1 cellular context compared by ENCODE assay signal in genomic region chr10:70551971-70552422, GRCh38.
TF ChIP-seq lines count a peak whose summit lies in the region.

No MANE protein-coding gene starts in this region.

TF ChIP-seq in K562, 482 proteins besides CTCF, POLR2A, EP300 and RAD21:
- TF ChIP-seq CEBPG (CRISPR knock-in tag; IDR thresholded peaks at IDR 0.05) (peak; percentile 22; the same call in 1 of the 2 replicates), CEBPG (tag; conservative IDR thresholded peaks at IDR 0.05 in 1 of 2, IDR thresholded peaks at IDR 0.05 in 1 of 2) (no peak), FOXA1 (IDR thresholded peaks at IDR 0.05; ENCODE audit: borderline replicate concordance) (no peak), BRCA1 (IDR thresholded peaks at IDR 0.05) (no peak), BRCA1 (CRISPR knock-in tag; IDR thresholded peaks at IDR 0.05) (0 out of 2 replicates have a peak, but pooled peaks have one; percentile 28)
TF ChIP-seq in K562: peak in this region for 2.
